Comparison of ENCODE assay signal across 8 cellular contexts in the genomic region with DNA sequence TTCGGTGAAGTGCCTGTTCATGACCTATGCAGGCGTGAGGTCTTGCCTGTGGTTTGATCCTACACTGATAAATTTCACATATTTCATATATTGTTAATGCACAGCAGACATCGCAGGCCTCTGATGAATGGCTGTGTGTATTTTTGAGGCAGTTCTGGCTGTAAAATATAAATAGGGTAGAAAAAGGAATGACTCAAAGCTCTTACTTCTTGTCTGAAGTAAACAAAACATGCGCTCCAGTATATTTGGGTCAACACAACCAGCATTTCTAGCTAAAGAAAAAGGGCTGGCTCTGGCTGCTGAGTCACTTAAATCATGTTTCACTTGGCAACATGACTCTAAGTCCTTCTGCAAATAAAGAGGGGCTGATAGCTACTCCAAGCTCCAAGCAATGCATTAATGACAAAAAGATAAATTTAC. TPM values are rescaled to one million over a fixed set of nuclear protein-coding genes. Genes with fewer than 3 reads are reported as not detected.
DNase-seq lines count a peak whose midpoint lies in the region; ATAC-seq and TF ChIP-seq lines count a peak whose summit lies in the region.

No MANE protein-coding gene starts in this region.

- no TSS peak for BruUV-seq in PC-3 (replicated peaks; lab: Mats Ljungman, UMichigan)

- no peaks in the 10 kb centered on the region for H3K27me3 ChIP-seq in PC-3 (ENCODE audit: low read length)
- H3K27me3 ChIP-seq in SJCRH30 = 0 out of 2 replicates have a peak, but pooled peaks cover 3% of the 10 kb centered on the region

- H3K4me3 ChIP-seq in PC-3 (ENCODE audit: low read length) = no peak overlapping the region
- no peak overlapping the region for H3K4me3 ChIP-seq in fibroblast of the aortic adventitia (ENCODE audit: low read depth, low read length)
- H3K4me3 ChIP-seq in skeletal muscle cell (ENCODE audit: low read depth, low read length) = no peak overlapping the region
- no peak overlapping the region for H3K4me3 ChIP-seq in SJCRH30
- H3K4me3 ChIP-seq in lower leg skin (ENCODE audit: low read depth, poor library complexity, severe bottlenecking) = no peak overlapping the region

- ATAC-seq in PC-3 (peak; percentile 96), HG02610 (IDR thresholded peaks at IDR 0.05; ENCODE audit: unreplicated experiment) (no peak)

- POLR2A ChIA-PET in PC-3 (lab: Charles Lee; ENCODE audit: unreplicated experiment) = interaction anchor here (0.6 kb wide), 2 partner anchors 442 to 1322 kb away, joined by 4 to 6 read pairs; no protein-coding TSS in a partner anchor

- TF ChIP-seq POLR2A in lower leg skin (IDR thresholded peaks at IDR 0.05) = no peak

- 47 to 49% methylated on average over 4 of the region's 4 CpGs for WGBS in lower leg skin, 2 donors

- peak overlapping the region; percentile 32 for H3K27ac ChIP-seq in PC-3 (ENCODE audit: low read length)
- H3K27ac ChIP-seq in SJCRH30 = no peak overlapping the region

- TF ChIP-seq CTCF in PC-3 (conservative IDR thresholded peaks at IDR 0.05; ENCODE audit: low read depth, low read length) (no peak), fibroblast of the aortic adventitia (IDR thresholded peaks at IDR 0.05; ENCODE audit: insufficient read depth, low read length) (no peak), lower leg skin (IDR thresholded peaks at IDR 0.05) (no peak)

- H3K9me2 ChIP-seq in PC-3 (replicated peaks; ENCODE audit: low read length) = no peaks in the 10 kb centered on the region

- DNase-seq in GM03348 (ENCODE audit: low spot score) = peak; percentile 7
- DNase-seq in PC-3 = peak; percentile 96
- DNase-seq in fibroblast of the aortic adventitia (ENCODE audit: low read depth) = peak; percentile 86
- DNase-seq in skeletal muscle cell (ENCODE audit: low read depth) = peak; percentile 76
- DNase-seq in T-helper 2 cell = no peak
- DNase-seq in SJCRH30 = no peak
- no peak for DNase-seq in lower leg skin (ENCODE audit: low spot score in 2 of 2)

- H4K20me1 ChIP-seq in PC-3 (ENCODE audit: low read length) = no peaks in the 10 kb centered on the region

- no peaks in the 10 kb centered on the region for H3F3A ChIP-seq in PC-3 (ENCODE audit: low read length, unreplicated experiment)

- H3K9ac ChIP-seq in PC-3 (ENCODE audit: low read length) = no peak overlapping the region

- no peaks in the 10 kb centered on the region for H3K79me2 ChIP-seq in PC-3 (ENCODE audit: low read length)

- no peak overlapping the region for H2AFZ ChIP-seq in PC-3 (ENCODE audit: low read length)

- H3K4me1 ChIP-seq in PC-3 (ENCODE audit: insufficient read depth, low read length) (peaks cover 23% of the 10 kb centered on the region), SJCRH30 (0 out of 2 replicates have a peak, but pooled peaks cover 7% of the 10 kb centered on the region)

- H3K9me3 ChIP-seq in PC-3 (ENCODE audit: low read length) (no peaks in the 10 kb centered on the region), SJCRH30 (replicated peaks) (no peaks in the 10 kb centered on the region)

- H3K36me3 ChIP-seq in PC-3 (ENCODE audit: low read depth, low read length) (no peaks in the 10 kb centered on the region), SJCRH30 (no peaks in the 10 kb centered on the region)

- H3K4me2 ChIP-seq in PC-3 (ENCODE audit: low read length) = peak overlapping the region; percentile 56

- CTCF ChIA-PET in PC-3 (lab: Charles Lee) = interaction anchor here (0.6 to 1.0 kb wide), 4 partner anchors 12 to 156 kb away, joined by 3 to 10 read pairs (median 3); no protein-coding TSS in a partner anchor

- intact Hi-C loops in PC-3 (cut with micrococcal nuclease) = loop anchor here (2.0 kb wide), 2 partner anchors 54 to 56 kb away; partner anchors contain the start of gene TMCC3
- intact Hi-C loops in lower leg skin (cut with DNase I; ENCODE audit: low total_unique reads) = no loop called here

RNA-seq across cellular contexts. Expression of gene TMCC3, which starts 54.1 kb away (rescaled TPM):
- total RNA-seq in PC-3 (2014; rRNA removed) (4.7 and 6.5 TPM in 2 replicates), fibroblast of the aortic adventitia (ENCODE audit: low replicate concordance) (0.65 and 0.72 TPM in 2 replicates), lower leg skin (10 to 100 TPM; 13.8 to 18.2 (median 17.5) TPM)
- 2.4 and 2.5 TPM in 2 replicates for total RNA-seq in SJCRH30 (2014; rRNA removed; shearing (Covaris generic))

Comparison
In these comparisons a context has a peak if more than half of its experiments do, and no peak if none do; other contexts are left out.
1. DNase-seq: peak in GM03348 (single experiment), PC-3 (single experiment), fibroblast of the aortic adventitia (single experiment) and skeletal muscle cell (single experiment); none in T-helper 2 cell (0 of 5), SJCRH30 (0 of 2) and lower leg skin (0 of 2).